Comparison of ENCODE assay signal across 36 cellular contexts in the genomic region with DNA sequence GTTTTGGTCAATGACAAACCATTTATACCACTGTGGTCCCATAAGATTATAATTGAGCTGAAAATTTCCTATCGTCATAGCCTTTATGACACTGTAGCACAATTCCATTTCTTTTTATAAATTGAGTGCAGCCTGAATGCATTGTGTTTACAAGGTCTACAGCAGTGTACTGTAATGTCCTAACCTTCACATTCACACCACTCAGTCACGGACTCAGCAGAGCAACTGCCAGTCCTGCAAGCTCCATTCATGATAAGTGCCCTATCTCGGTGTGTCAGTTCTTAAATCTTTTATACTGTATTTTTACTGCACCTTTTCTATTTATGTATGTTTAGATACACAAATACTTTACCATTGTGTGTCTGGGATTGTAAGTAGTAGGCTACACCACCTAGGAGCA. TPM values are rescaled to one million over a fixed set of nuclear protein-coding genes. Genes with fewer than 3 reads are reported as not detected.
"Had no signal": no experiment of that assay in that cellular context is flagged by ENCODE, and none has a peak within 500 bp of the region (broad histone marks: within the 10 kb centered on the region; RNA-seq: fewer than 3 reads in every experiment).

No MANE protein-coding gene starts in this region.

- H3K4me3 ChIP-seq: MG63 had no signal

- H3K9me3 ChIP-seq: MG63 had no signal

- H3K27ac ChIP-seq: KMS-11 had no signal

- H3K27me3 ChIP-seq: MG63 had no signal

- DNase-seq: Karpas-422, Kasumi-1, KBM-7, KG1, MG63, MM.1S, MV-4-11, NCI-H1048, NCI-H1092, NCI-H1092 treated with DMSO at 0.1 percent for 48 hours, NCI-H1105, NCI-H1105 treated with DMSO at 0.1 percent for 48 hours, NCI-H1417, NCI-H1417 treated with DMSO at 0.1 percent for 48 hours, NCI-H1436, NCI-H1436 treated with DMSO at 0.1 percent for 48 hours, NCI-H146, NCI-H1694, NCI-H1694 treated with DMSO at 0.1 percent for 48 hours, NCI-H187, NCI-H187 treated with DMSO at 0.1 percent for 48 hours, NCI-H1930, NCI-H2029, NCI-H2029 treated with DMSO at 0.1 percent for 48 hours, NCI-H2081, NCI-H2081 treated with DMSO at 0.1 percent for 48 hours, NCI-H2107, NCI-H2171, NCI-H2171 treated with DMSO at 0.1 percent for 48 hours, NCI-H2227 treated with DMSO at 0.1 percent for 48 hours, NCI-H226, NCI-H345, NCI-H446, NCI-H446 treated with DMSO at 0.1 percent for 48 hours had no signal

- H3K36me3 ChIP-seq: MG63 had no signal

RNA-seq across cellular contexts. Expression of a gene that starts 55.2 kb away (rescaled TPM):
- total RNA-seq: LHCN-M2 had no signal
